Comparison of ENCODE assay signal across 1 cellular context in the genomic region with DNA sequence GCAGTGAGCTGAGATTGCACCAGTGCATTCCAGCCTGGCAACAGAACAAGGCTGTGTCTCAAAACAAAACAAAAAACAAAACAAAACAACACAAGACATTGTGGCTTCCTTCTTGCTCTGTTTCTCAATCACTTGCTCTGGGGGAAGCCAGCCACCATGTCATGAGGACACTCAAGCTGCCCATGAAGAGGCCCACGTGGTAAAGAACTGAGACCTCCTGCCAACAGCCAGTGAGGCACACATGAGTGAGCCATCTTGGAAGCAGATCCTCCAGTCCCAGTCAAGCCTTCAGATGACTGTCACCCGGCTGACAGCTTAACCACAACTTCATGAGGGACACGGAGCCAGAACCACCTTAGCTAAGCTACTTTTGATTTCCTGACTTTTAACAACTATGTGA.
TF ChIP-seq lines count a peak whose summit lies in the region.

No MANE protein-coding gene starts in this region.

TF ChIP-seq in K562, 482 proteins besides CTCF, POLR2A, EP300 and RAD21 (continues in another document):
- TF ChIP-seq TFAM (CRISPR knock-in tag; conservative IDR thresholded peaks at IDR 0.05), result no peak
- no peak for TF ChIP-seq ATF7 (IDR thresholded peaks at IDR 0.05)
- no peak for TF ChIP-seq MTA3 (IDR thresholded peaks at IDR 0.05; ENCODE audit: borderline replicate concordance)
- 0 out of 4 replicates have a peak, but pooled peaks of 1 of the 2 experiments have one; percentile 21 for TF ChIP-seq HDAC1 (IDR thresholded peaks at IDR 0.05)
- TF ChIP-seq ZNF121 (CRISPR knock-in tag; conservative IDR thresholded peaks at IDR 0.05), result no peak
- TF ChIP-seq, protein P1, sequence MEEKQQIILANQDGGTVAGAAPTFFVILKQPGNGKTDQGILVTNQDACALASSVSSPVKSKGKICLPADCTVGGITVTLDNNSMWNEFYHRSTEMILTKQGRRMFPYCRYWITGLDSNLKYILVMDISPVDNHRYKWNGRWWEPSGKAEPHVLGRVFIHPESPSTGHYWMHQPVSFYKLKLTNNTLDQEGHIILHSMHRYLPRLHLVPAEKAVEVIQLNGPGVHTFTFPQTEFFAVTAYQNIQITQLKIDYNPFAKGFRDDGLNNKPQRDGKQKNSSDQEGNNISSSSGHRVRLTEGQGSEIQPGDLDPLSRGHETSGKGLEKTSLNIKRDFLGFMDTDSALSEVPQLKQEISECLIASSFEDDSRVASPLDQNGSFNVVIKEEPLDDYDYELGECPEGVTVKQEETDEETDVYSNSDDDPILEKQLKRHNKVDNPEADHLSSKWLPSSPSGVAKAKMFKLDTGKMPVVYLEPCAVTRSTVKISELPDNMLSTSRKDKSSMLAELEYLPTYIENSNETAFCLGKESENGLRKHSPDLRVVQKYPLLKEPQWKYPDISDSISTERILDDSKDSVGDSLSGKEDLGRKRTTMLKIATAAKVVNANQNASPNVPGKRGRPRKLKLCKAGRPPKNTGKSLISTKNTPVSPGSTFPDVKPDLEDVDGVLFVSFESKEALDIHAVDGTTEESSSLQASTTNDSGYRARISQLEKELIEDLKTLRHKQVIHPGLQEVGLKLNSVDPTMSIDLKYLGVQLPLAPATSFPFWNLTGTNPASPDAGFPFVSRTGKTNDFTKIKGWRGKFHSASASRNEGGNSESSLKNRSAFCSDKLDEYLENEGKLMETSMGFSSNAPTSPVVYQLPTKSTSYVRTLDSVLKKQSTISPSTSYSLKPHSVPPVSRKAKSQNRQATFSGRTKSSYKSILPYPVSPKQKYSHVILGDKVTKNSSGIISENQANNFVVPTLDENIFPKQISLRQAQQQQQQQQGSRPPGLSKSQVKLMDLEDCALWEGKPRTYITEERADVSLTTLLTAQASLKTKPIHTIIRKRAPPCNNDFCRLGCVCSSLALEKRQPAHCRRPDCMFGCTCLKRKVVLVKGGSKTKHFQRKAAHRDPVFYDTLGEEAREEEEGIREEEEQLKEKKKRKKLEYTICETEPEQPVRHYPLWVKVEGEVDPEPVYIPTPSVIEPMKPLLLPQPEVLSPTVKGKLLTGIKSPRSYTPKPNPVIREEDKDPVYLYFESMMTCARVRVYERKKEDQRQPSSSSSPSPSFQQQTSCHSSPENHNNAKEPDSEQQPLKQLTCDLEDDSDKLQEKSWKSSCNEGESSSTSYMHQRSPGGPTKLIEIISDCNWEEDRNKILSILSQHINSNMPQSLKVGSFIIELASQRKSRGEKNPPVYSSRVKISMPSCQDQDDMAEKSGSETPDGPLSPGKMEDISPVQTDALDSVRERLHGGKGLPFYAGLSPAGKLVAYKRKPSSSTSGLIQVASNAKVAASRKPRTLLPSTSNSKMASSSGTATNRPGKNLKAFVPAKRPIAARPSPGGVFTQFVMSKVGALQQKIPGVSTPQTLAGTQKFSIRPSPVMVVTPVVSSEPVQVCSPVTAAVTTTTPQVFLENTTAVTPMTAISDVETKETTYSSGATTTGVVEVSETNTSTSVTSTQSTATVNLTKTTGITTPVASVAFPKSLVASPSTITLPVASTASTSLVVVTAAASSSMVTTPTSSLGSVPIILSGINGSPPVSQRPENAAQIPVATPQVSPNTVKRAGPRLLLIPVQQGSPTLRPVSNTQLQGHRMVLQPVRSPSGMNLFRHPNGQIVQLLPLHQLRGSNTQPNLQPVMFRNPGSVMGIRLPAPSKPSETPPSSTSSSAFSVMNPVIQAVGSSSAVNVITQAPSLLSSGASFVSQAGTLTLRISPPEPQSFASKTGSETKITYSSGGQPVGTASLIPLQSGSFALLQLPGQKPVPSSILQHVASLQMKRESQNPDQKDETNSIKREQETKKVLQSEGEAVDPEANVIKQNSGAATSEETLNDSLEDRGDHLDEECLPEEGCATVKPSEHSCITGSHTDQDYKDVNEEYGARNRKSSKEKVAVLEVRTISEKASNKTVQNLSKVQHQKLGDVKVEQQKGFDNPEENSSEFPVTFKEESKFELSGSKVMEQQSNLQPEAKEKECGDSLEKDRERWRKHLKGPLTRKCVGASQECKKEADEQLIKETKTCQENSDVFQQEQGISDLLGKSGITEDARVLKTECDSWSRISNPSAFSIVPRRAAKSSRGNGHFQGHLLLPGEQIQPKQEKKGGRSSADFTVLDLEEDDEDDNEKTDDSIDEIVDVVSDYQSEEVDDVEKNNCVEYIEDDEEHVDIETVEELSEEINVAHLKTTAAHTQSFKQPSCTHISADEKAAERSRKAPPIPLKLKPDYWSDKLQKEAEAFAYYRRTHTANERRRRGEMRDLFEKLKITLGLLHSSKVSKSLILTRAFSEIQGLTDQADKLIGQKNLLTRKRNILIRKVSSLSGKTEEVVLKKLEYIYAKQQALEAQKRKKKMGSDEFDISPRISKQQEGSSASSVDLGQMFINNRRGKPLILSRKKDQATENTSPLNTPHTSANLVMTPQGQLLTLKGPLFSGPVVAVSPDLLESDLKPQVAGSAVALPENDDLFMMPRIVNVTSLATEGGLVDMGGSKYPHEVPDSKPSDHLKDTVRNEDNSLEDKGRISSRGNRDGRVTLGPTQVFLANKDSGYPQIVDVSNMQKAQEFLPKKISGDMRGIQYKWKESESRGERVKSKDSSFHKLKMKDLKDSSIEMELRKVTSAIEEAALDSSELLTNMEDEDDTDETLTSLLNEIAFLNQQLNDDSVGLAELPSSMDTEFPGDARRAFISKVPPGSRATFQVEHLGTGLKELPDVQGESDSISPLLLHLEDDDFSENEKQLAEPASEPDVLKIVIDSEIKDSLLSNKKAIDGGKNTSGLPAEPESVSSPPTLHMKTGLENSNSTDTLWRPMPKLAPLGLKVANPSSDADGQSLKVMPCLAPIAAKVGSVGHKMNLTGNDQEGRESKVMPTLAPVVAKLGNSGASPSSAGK (IDR thresholded peaks at IDR 0.05), result peak; percentile 74
- TF ChIP-seq, protein P2, sequence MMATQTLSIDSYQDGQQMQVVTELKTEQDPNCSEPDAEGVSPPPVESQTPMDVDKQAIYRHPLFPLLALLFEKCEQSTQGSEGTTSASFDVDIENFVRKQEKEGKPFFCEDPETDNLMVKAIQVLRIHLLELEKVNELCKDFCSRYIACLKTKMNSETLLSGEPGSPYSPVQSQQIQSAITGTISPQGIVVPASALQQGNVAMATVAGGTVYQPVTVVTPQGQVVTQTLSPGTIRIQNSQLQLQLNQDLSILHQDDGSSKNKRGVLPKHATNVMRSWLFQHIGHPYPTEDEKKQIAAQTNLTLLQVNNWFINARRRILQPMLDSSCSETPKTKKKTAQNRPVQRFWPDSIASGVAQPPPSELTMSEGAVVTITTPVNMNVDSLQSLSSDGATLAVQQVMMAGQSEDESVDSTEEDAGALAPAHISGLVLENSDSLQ (IDR thresholded peaks at IDR 0.05), result peak; percentile 46
- no peak for TF ChIP-seq CBFA2T2 (conservative IDR thresholded peaks at IDR 0.05)
- TF ChIP-seq NFRKB (IDR thresholded peaks at IDR 0.05; ENCODE audit: low read depth), result 0 out of 2 replicates have a peak, but pooled peaks have one; percentile 29
- TF ChIP-seq TAF15 (IDR thresholded peaks at IDR 0.05; ENCODE audit: low read depth, low read length), result no peak
- TF ChIP-seq YY1 (IDR thresholded peaks at IDR 0.05; ENCODE audit: borderline replicate concordance in 1 of 3, control insufficient read depth in 1 of 3, extremely low read depth in 1 of 3, insufficient read depth in 3 of 3, insufficient read length in 1 of 3, insufficient replicate concordance in 2 of 3, low read depth in 1 of 3, low read length in 2 of 3), result peak in 1 of 3 experiments; percentile 81
- TF ChIP-seq ZNF584 (CRISPR knock-in tag; IDR thresholded peaks at IDR 0.05; ENCODE audit: low read depth), result 0 out of 2 replicates have a peak, but pooled peaks have one; percentile 37
- TF ChIP-seq, protein P3, sequence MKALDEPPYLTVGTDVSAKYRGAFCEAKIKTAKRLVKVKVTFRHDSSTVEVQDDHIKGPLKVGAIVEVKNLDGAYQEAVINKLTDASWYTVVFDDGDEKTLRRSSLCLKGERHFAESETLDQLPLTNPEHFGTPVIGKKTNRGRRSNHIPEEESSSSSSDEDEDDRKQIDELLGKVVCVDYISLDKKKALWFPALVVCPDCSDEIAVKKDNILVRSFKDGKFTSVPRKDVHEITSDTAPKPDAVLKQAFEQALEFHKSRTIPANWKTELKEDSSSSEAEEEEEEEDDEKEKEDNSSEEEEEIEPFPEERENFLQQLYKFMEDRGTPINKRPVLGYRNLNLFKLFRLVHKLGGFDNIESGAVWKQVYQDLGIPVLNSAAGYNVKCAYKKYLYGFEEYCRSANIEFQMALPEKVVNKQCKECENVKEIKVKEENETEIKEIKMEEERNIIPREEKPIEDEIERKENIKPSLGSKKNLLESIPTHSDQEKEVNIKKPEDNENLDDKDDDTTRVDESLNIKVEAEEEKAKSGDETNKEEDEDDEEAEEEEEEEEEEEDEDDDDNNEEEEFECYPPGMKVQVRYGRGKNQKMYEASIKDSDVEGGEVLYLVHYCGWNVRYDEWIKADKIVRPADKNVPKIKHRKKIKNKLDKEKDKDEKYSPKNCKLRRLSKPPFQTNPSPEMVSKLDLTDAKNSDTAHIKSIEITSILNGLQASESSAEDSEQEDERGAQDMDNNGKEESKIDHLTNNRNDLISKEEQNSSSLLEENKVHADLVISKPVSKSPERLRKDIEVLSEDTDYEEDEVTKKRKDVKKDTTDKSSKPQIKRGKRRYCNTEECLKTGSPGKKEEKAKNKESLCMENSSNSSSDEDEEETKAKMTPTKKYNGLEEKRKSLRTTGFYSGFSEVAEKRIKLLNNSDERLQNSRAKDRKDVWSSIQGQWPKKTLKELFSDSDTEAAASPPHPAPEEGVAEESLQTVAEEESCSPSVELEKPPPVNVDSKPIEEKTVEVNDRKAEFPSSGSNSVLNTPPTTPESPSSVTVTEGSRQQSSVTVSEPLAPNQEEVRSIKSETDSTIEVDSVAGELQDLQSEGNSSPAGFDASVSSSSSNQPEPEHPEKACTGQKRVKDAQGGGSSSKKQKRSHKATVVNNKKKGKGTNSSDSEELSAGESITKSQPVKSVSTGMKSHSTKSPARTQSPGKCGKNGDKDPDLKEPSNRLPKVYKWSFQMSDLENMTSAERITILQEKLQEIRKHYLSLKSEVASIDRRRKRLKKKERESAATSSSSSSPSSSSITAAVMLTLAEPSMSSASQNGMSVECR (CRISPR knock-in tag; IDR thresholded peaks at IDR 0.05), result no peak
- no peak for TF ChIP-seq SIX5 (IDR thresholded peaks at IDR 0.05; ENCODE audit: borderline replicate concordance in 1 of 2, insufficient read depth in 1 of 2, low read depth in 1 of 2, low read length in 2 of 2)
- peak; percentile 75; the same call in 1 of the 2 replicates for TF ChIP-seq EHMT2 (IDR thresholded peaks at IDR 0.05)
- no peak for TF ChIP-seq IRF2 (CRISPR knock-in tag; IDR thresholded peaks at IDR 0.05)
- 0 out of 2 replicates have a peak, but pooled peaks have one; percentile 56 for TF ChIP-seq HDAC8 (tag; IDR thresholded peaks at IDR 0.05)
- no peak for TF ChIP-seq PHF21A (IDR thresholded peaks at IDR 0.05; ENCODE audit: borderline replicate concordance, low read depth)
- TF ChIP-seq RAD51 (IDR thresholded peaks at IDR 0.05; ENCODE audit: borderline replicate concordance, low read depth), result no peak
- 0 out of 2 replicates have a peak, but pooled peaks have one; percentile 39 for TF ChIP-seq L3MBTL2 (IDR thresholded peaks at IDR 0.05)
- TF ChIP-seq, protein P4, sequence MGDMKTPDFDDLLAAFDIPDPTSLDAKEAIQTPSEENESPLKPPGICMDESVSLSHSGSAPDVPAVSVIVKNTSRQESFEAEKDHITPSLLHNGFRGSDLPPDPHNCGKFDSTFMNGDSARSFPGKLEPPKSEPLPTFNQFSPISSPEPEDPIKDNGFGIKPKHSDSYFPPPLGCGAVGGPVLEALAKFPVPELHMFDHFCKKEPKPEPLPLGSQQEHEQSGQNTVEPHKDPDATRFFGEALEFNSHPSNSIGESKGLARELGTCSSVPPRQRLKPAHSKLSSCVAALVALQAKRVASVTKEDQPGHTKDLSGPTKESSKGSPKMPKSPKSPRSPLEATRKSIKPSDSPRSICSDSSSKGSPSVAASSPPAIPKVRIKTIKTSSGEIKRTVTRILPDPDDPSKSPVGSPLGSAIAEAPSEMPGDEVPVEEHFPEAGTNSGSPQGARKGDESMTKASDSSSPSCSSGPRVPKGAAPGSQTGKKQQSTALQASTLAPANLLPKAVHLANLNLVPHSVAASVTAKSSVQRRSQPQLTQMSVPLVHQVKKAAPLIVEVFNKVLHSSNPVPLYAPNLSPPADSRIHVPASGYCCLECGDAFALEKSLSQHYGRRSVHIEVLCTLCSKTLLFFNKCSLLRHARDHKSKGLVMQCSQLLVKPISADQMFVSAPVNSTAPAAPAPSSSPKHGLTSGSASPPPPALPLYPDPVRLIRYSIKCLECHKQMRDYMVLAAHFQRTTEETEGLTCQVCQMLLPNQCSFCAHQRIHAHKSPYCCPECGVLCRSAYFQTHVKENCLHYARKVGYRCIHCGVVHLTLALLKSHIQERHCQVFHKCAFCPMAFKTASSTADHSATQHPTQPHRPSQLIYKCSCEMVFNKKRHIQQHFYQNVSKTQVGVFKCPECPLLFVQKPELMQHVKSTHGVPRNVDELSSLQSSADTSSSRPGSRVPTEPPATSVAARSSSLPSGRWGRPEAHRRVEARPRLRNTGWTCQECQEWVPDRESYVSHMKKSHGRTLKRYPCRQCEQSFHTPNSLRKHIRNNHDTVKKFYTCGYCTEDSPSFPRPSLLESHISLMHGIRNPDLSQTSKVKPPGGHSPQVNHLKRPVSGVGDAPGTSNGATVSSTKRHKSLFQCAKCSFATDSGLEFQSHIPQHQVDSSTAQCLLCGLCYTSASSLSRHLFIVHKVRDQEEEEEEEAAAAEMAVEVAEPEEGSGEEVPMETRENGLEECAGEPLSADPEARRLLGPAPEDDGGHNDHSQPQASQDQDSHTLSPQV (IDR thresholded peaks at IDR 0.05), result peak; percentile 56
- TF ChIP-seq TAF7 (tag; IDR thresholded peaks at IDR 0.05), result 0 out of 2 replicates have a peak, but pooled peaks have one; percentile 33
- TF ChIP-seq NCOA1 (IDR thresholded peaks at IDR 0.05; ENCODE audit: low read depth), result peak; percentile 23; the same call in 1 of the 2 replicates
- TF ChIP-seq, protein P5, sequence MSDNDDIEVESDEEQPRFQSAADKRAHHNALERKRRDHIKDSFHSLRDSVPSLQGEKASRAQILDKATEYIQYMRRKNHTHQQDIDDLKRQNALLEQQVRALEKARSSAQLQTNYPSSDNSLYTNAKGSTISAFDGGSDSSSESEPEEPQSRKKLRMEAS (CRISPR knock-in tag; IDR thresholded peaks at IDR 0.05), result peak; percentile 43
- peak; percentile 33; the same call in 1 of the 2 replicates for TF ChIP-seq MYC (IDR thresholded peaks at IDR 0.05; ENCODE audit: low read depth, low read length)
- TF ChIP-seq MYC (CRISPR knock-in tag; IDR thresholded peaks at IDR 0.05; ENCODE audit: borderline replicate concordance, low read depth), result no peak
- no peak for TF ChIP-seq GTF2F1 (IDR thresholded peaks at IDR 0.05; ENCODE audit: low read depth, low read length)
- TF ChIP-seq DMBX1 (CRISPR knock-in tag; IDR thresholded peaks at IDR 0.05; ENCODE audit: borderline replicate concordance), result no peak
- TF ChIP-seq, protein P6, sequence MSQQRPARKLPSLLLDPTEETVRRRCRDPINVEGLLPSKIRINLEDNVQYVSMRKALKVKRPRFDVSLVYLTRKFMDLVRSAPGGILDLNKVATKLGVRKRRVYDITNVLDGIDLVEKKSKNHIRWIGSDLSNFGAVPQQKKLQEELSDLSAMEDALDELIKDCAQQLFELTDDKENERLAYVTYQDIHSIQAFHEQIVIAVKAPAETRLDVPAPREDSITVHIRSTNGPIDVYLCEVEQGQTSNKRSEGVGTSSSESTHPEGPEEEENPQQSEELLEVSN (IDR thresholded peaks at IDR 0.05; ENCODE audit: borderline replicate concordance in 1 of 2, extremely low read depth in 1 of 2, insufficient read depth in 1 of 2, insufficient read length in 1 of 2, low read depth in 1 of 2, low read length in 1 of 2, poor library complexity in 1 of 2, severe bottlenecking in 1 of 2), result peak in 1 of 2 experiments; percentile 39
- TF ChIP-seq HDGF (IDR thresholded peaks at IDR 0.05), result 0 out of 2 replicates have a peak, but pooled peaks have one; percentile 47
- TF ChIP-seq BACH1 (tag; IDR thresholded peaks at IDR 0.05), result 0 out of 2 replicates have a peak, but pooled peaks have one; percentile 42
